19 cellular contexts compared by ENCODE assay signal in the genomic region with DNA sequence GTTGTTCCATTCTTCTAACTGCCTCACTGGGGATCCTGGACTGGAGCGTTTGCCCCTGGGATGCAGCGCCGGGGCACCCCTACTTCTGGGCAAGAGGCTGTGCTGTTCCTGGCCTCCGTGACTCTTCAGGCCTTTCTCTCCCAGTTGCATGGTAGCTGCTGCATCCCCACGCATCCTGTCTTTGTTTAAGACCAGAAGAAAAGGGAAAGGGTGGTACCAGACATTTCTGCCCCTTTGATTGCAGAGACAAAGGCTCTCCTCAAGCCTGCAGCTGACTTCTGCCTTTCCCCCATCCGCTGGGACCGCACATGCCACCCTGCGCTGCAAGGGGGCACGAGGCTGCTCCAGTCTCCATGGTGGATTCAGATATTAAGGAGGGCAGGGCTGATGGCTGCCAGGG.
"Had no signal": no experiment of that assay in that cellular context is flagged by ENCODE, and none has a peak within 500 bp of the region (broad histone marks: within the 10 kb centered on the region; RNA-seq: fewer than 3 reads in every experiment).

No MANE protein-coding gene starts in this region.

- H3K36me3 ChIP-seq: cardiac muscle cell, colonic mucosa, lower lobe of right lung, ovary, right atrium auricular region had no signal

- FAIRE-seq: frontal cortex, small intestine had no signal

- H3K27me3 ChIP-seq: cardiac muscle cell, colonic mucosa, ovary, right atrium auricular region had no signal

- DNase-seq: colonic mucosa; effector CD4-positive, alpha-beta T cell; endodermal cell; islet precursor cell; lower lobe of right lung; naive B cell; nephron progenitor cell; nucleus accumbens; ovary; small intestine; stimulated activated CD4-positive, alpha-beta T cell treated with anti-CD3 and anti-CD28 coated beads, Interleukin-2, amount 100 ng/mL, for 48 hours; stimulated activated naive CD4-positive, alpha-beta T cell treated with Interleukin-2 at 50 U/mL for 16 hours had no signal

- H3K4me3 Mint-ChIP-seq: endodermal cell, memory B cell, naive B cell, nephron progenitor cell had no signal

- H3K27me3 Mint-ChIP-seq: type B pancreatic cell had no signal

- H3K4me1 Mint-ChIP-seq: naive B cell had no signal

- H3K9me3 Mint-ChIP-seq: memory B cell had no signal

- H3K36me3 Mint-ChIP-seq: naive B cell had no signal

- H3K4me1 ChIP-seq: colonic mucosa, lower lobe of right lung, right atrium auricular region had no signal

- H3K9me3 ChIP-seq: colonic mucosa, lower lobe of right lung, ovary, right atrium auricular region had no signal

- H3K27ac ChIP-seq: cardiac muscle cell, colonic mucosa, lower lobe of right lung, ovary, right atrium auricular region had no signal

- H3K4me3 ChIP-seq: cardiac muscle cell, colonic mucosa, lower lobe of right lung, ovary, right atrium auricular region had no signal

- ATAC-seq: esophagus mucosa, left lobe of liver, lower lobe of right lung had no signal

- H3K27ac Mint-ChIP-seq: endodermal cell, memory B cell, type B pancreatic cell had no signal
